Comparison of ENCODE assay signal across 1 cellular context in genomic region chr11:15594607-15595006, GRCh38.
TF ChIP-seq lines count a peak whose summit lies in the region.

No MANE protein-coding gene starts in this region.

TF ChIP-seq in GM23338, 12 proteins besides CTCF, POLR2A, EP300 and RAD21:
- no peak for TF ChIP-seq ZNF462 (CRISPR knock-in tag; IDR thresholded peaks at IDR 0.05)
- no peak for TF ChIP-seq STAT1 (IDR thresholded peaks at IDR 0.05; ENCODE audit: unreplicated experiment)
- no peak for TF ChIP-seq ZNF114 (CRISPR knock-in tag; IDR thresholded peaks at IDR 0.05)
